8 cellular contexts compared by ENCODE assay signal in the genomic region with DNA sequence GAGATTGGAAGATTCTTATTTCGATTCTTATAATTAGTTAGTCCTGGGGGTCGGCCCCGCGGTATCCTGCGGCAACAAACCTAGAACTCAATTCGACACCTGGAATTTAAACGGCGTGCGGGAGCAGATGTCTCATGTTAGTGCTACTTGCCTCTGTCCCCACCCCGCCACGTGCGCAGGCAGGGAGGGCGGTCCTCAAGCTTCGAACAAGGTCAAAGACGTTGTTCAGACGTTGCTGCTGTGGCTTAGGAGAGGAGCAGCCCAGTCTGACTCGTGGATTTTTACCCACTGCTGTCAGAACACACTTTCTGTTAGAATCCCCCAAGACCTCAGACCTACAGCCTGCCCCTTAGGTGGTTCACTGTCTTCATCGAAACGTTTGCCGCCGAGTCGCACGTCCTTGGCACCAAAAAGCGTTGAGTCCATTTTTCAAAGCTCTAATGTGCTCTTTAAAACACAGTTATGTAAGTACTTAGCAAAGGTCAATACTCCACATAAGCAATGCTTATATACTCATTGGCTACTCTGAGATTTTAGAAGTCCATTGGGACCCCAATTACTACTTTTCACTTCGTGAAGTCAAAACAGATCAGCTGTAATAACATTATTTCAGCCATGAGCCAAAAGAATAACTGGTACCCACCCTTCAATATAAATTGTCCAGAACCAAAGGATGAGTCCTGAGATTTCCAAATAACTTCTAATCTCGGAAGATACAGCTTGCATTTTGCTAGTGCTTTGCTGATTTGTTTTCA. TPM values are rescaled to one million over a fixed set of nuclear protein-coding genes. Genes with fewer than 3 reads are reported as not detected.
DNase-seq lines count a peak whose midpoint lies in the region; ATAC-seq and TF ChIP-seq lines count a peak whose summit lies in the region.

No MANE protein-coding gene starts in this region.

- no peak overlapping the region for H3K23ac ChIP-seq in H9 (ENCODE audit: insufficient read length, low read depth, low read length)

- no peak overlapping the region for H2BK120ac ChIP-seq in H9 (ENCODE audit: low read depth, low read length, poor library complexity, severe bottlenecking)

- H3K79me2 ChIP-seq in H9 (ENCODE audit: insufficient read depth, low read length), result peaks cover 30% of the 10 kb centered on the region

- no peak overlapping the region for H4K8ac ChIP-seq in H9 (replicated peaks; ENCODE audit: insufficient read length, low read depth, low read length)

- H2AFZ ChIP-seq in H9 (ENCODE audit: low read length), result no peak overlapping the region

- TF ChIP-seq EP300 in sigmoid colon (IDR thresholded peaks at IDR 0.05), result no peak

- WGBS in H9 (ENCODE audit: extremely low coverage, insufficient read length, low lambda C conversion rate), result no CpG with 5 or more reads among the region's 26 CpGs
- 7% methylated on average over 26 of the region's 26 CpGs for WGBS in sigmoid colon, 2 donors

- no peaks in the 10 kb centered on the region for H3K27me3 Mint-ChIP-seq in activated T-cell treated with anti-CD3 and anti-CD28 coated beads, Interleukin-2, amount 50 U/mL, for 24 hours
- H3K27me3 Mint-ChIP-seq in H9 (ENCODE audit: low read depth), result no peaks in the 10 kb centered on the region
- H3K27me3 Mint-ChIP-seq in activated naive CD8-positive, alpha-beta T cell treated with anti-CD3 and anti-CD28 coated beads, Interleukin-2, amount 10 ng/mL, durations not matched to agents 7 days and 5 days, result no peaks in the 10 kb centered on the region

- H3K4me1 Mint-ChIP-seq in activated T-cell treated with anti-CD3 and anti-CD28 coated beads, Interleukin-2, amount 50 U/mL, for 24 hours (ENCODE audit: low read depth), result peaks cover 26% of the 10 kb centered on the region
- peaks cover 21 to 27% of the 10 kb centered on the region in 2 experiments for H3K4me1 Mint-ChIP-seq in H9
- peaks cover 26% of the 10 kb centered on the region for H3K4me1 Mint-ChIP-seq in activated naive CD8-positive, alpha-beta T cell treated with anti-CD3 and anti-CD28 coated beads, Interleukin-2, amount 10 ng/mL, durations not matched to agents 7 days and 5 days

- no peak overlapping the region for H4K91ac ChIP-seq in H9 (ENCODE audit: insufficient read length, low read depth, low read length)

- no peaks in the 10 kb centered on the region for H3K9me3 Mint-ChIP-seq in activated T-cell treated with anti-CD3 and anti-CD28 coated beads, Interleukin-2, amount 50 U/mL, for 24 hours
- H3K9me3 Mint-ChIP-seq in H9, result no peaks in the 10 kb centered on the region
- no peaks in the 10 kb centered on the region for H3K9me3 Mint-ChIP-seq in activated naive CD8-positive, alpha-beta T cell treated with anti-CD3 and anti-CD28 coated beads, Interleukin-2, amount 10 ng/mL, durations not matched to agents 7 days and 5 days

- H2BK12ac ChIP-seq in H9 (ENCODE audit: insufficient read length, low read depth, low read length), result no peak overlapping the region

- no peaks in the 10 kb centered on the region for H4K20me1 ChIP-seq in H9 (ENCODE audit: control insufficient read depth, insufficient read depth, insufficient read length)

- no peak for DNase-seq in activated T-cell treated with anti-CD3 and anti-CD28 coated beads, Interleukin-2, amount 50 U/mL, for 24 hours
- DNase-seq in activated T-cell treated with anti-CD3 and anti-CD28 coated beads, Interleukin-2, amount 50 U/mL, for 48 hours, result no peak
- no peak for DNase-seq in H9
- no peak for DNase-seq in LNCaP clone FGC (ENCODE audit: low read depth)
- no peak for DNase-seq in activated naive CD8-positive, alpha-beta T cell treated with anti-CD3 and anti-CD28 coated beads, Interleukin-2, amount 10 ng/mL, durations not matched to agents 7 days and 5 days
- peak; percentile 89 for DNase-seq in left ventricle myocardium superior
- no peak for DNase-seq in sigmoid colon
- DNase-seq in NCI-H2107 (lab: John Stamatoyannopoulos, UW), result no peak

- H3K79me1 ChIP-seq in H9 (ENCODE audit: insufficient read depth, low read depth, low read length, poor library complexity, severe bottlenecking), result no peaks in the 10 kb centered on the region

- H2AK5ac ChIP-seq in H9 (ENCODE audit: insufficient read length, low read length), result no peak overlapping the region

- peak overlapping the region; percentile 55 for H4K5ac ChIP-seq in H9 (ENCODE audit: insufficient read length, low read depth, low read length)

- ATAC-seq in activated naive CD8-positive, alpha-beta T cell treated with anti-CD3 and anti-CD28 coated beads, Interleukin-2, amount 10 ng/mL, durations not matched to agents 7 days and 5 days (ENCODE audit: low read depth), result peak; percentile 69
- peak; percentile 65 for ATAC-seq in left ventricle myocardium superior

- H3K4ac ChIP-seq in H9 (ENCODE audit: low read depth, low read length), result no peak overlapping the region; the same call in 1 of the 2 replicates

- H3K4me2 ChIP-seq in H9 (ENCODE audit: insufficient read depth, insufficient read length, low read length), result peak overlapping the region; percentile 73

- H3T11ph ChIP-seq in H9 (ENCODE audit: low read length), result no peak overlapping the region

- H3K36me3 Mint-ChIP-seq in activated T-cell treated with anti-CD3 and anti-CD28 coated beads, Interleukin-2, amount 50 U/mL, for 24 hours (ENCODE audit: low read depth), result peaks cover 47% of the 10 kb centered on the region
- H3K36me3 Mint-ChIP-seq in H9 (ENCODE audit: insufficient read depth in 1 of 3, low read depth in 3 of 3), result peaks cover 19 to 30% (median 28%) of the 10 kb centered on the region in 3 experiments
- H3K36me3 Mint-ChIP-seq in activated naive CD8-positive, alpha-beta T cell treated with anti-CD3 and anti-CD28 coated beads, Interleukin-2, amount 10 ng/mL, durations not matched to agents 7 days and 5 days, result peaks cover 25% of the 10 kb centered on the region

- H3K56ac ChIP-seq in H9 (ENCODE audit: insufficient read length, low read depth, low read length), result peak overlapping the region; percentile 1

- peak; percentile 82 to 85 for TF ChIP-seq POLR2A in sigmoid colon (IDR thresholded peaks at IDR 0.05)

- H3K27ac ChIP-seq in H9 (ENCODE audit: insufficient read length, low read depth, low read length) (peak overlapping the region; percentile 95), sigmoid colon (peak overlapping the region; percentile 99 to 100 (median 99))

- no peaks in the 10 kb centered on the region for H3K27me3 ChIP-seq in H9 (ENCODE audit: insufficient read depth, low read length)
- H3K27me3 ChIP-seq in sigmoid colon, result no peaks in the 10 kb centered on the region

- intact Hi-C loops in left ventricle myocardium superior (cut with micrococcal nuclease), result no loop called here
- intact Hi-C loops in sigmoid colon (cut with DNase I), result loop anchor here (1.0 to 5.0 kb wide), 2 partner anchors 53 to 1241 kb away; partner anchors contain the start of genes GMNN and TRIM38

- peak overlapping the region; percentile 98 for H3K14ac ChIP-seq in H9 (ENCODE audit: insufficient read depth, low read length)

- no peak overlapping the region for H2BK20ac ChIP-seq in H9 (ENCODE audit: low read depth, low read length, poor library complexity, severe bottlenecking)

- no peak overlapping the region for H2BK15ac ChIP-seq in H9 (ENCODE audit: low read depth, low read length)

- peak overlapping the region; percentile 93 for H3K9ac ChIP-seq in H9 (ENCODE audit: extremely low read depth, insufficient read length, low read length)

- no peaks in the 10 kb centered on the region for H3K36me3 ChIP-seq in sigmoid colon

- POLR2A ChIA-PET in activated naive CD8-positive, alpha-beta T cell treated with anti-CD3 and anti-CD28 coated beads, Interleukin-2, amount 10 ng/mL, durations not matched to agents 7 days and 5 days (lab: Charles Lee), result interaction anchor here (0.6 to 1.8 kb wide), 13 partner anchors 8 to 314 kb away, joined by 3 to 18 read pairs (median 4); partner anchors contain the start of genes ACOT13, GMNN and TDP2

- H3K4me3 Mint-ChIP-seq in activated T-cell treated with anti-CD3 and anti-CD28 coated beads, Interleukin-2, amount 50 U/mL, for 24 hours, result peak overlapping the region; percentile 98
- peak overlapping the region; percentile 96 to 99 for H3K4me3 Mint-ChIP-seq in H9
- H3K4me3 Mint-ChIP-seq in activated naive CD8-positive, alpha-beta T cell treated with anti-CD3 and anti-CD28 coated beads, Interleukin-2, amount 10 ng/mL, durations not matched to agents 7 days and 5 days, result peak overlapping the region; percentile 93

- H3K4me1 ChIP-seq in H9 (ENCODE audit: insufficient read depth, low read length), result no peaks in the 10 kb centered on the region
- H3K4me1 ChIP-seq in sigmoid colon, result peaks cover 0 to 38% (median 19%) of the 10 kb centered on the region in 4 donors

- H3K9me3 ChIP-seq in H9 (ENCODE audit: control insufficient read depth, low read depth, low read length) (no peaks in the 10 kb centered on the region), sigmoid colon (no peaks in the 10 kb centered on the region)

- peak overlapping the region; percentile 98 for H3K27ac Mint-ChIP-seq in activated T-cell treated with anti-CD3 and anti-CD28 coated beads, Interleukin-2, amount 50 U/mL, for 24 hours
- H3K27ac Mint-ChIP-seq in H9, result peak overlapping the region; percentile 99 to 100 (median 100)
- peak overlapping the region; percentile 100 for H3K27ac Mint-ChIP-seq in activated naive CD8-positive, alpha-beta T cell treated with anti-CD3 and anti-CD28 coated beads, Interleukin-2, amount 10 ng/mL, durations not matched to agents 7 days and 5 days

- TF ChIP-seq CTCF in H9 (conservative IDR thresholded peaks at IDR 0.05) (no peak), LNCaP clone FGC (IDR thresholded peaks at IDR 0.05; ENCODE audit: control insufficient read depth, extremely low read depth, insufficient read depth) (no peak), sigmoid colon (IDR thresholded peaks at IDR 0.05) (no peak)

- peak overlapping the region; percentile 27 for H2BK5ac ChIP-seq in H9 (ENCODE audit: insufficient read length, low read length)

- peak overlapping the region; percentile 95 for H3K18ac ChIP-seq in H9 (ENCODE audit: insufficient read length, low read depth, low read length)

- peaks cover 13% of the 10 kb centered on the region for H3K23me2 ChIP-seq in H9 (ENCODE audit: insufficient read length, low read depth, low read length, poor library complexity, severe bottlenecking)

- H3K4me3 ChIP-seq in LNCaP clone FGC (ENCODE audit: low read depth, low read length) (peak overlapping the region; percentile 98), sigmoid colon (peak overlapping the region; percentile 49 to 95 (median 90))

RNA-seq across cellular contexts. Expression of gene C6orf62, which starts 2.7 kb away (rescaled TPM):
- total RNA-seq in H9 (2021) (125 TPM in 2 replicates), left ventricle myocardium superior (41.4 TPM), sigmoid colon (10 to 100 TPM; 27.0 to 34.2 (median 32.3) TPM)
- total RNA-seq in activated naive CD8-positive, alpha-beta T cell treated with anti-CD3 and anti-CD28 coated beads, Interleukin-2, amount 10 ng/mL, durations not matched to agents 7 days and 5 days, result 100 to 1,000 TPM; 161 to 166 TPM
- polyA plus RNA-seq in sigmoid colon, result 10 to 100 TPM; 30.6 to 60.9 (median 37.9) TPM

RNA-seq across cellular contexts. Expression of gene GMNN, which starts 53.1 kb away (rescaled TPM):
- total RNA-seq in H9 (2021) (106 and 110 TPM in 2 replicates), left ventricle myocardium superior (8.3 TPM), sigmoid colon (1 to 10 TPM; 4.4 to 9.7 (median 8.2) TPM)
- total RNA-seq in activated naive CD8-positive, alpha-beta T cell treated with anti-CD3 and anti-CD28 coated beads, Interleukin-2, amount 10 ng/mL, durations not matched to agents 7 days and 5 days, result 10 to 100 TPM; 50.1 to 53.5 TPM
- polyA plus RNA-seq in sigmoid colon, result 10 to 100 TPM; 35.7 to 71.7 (median 52.9) TPM

RNA-seq across cellular contexts. Expression of gene ACOT13, which starts 54.8 kb away (rescaled TPM):
- total RNA-seq in H9 (2021) (38.0 and 40.4 TPM in 2 replicates), left ventricle myocardium superior (80.0 TPM), sigmoid colon (10 to 100 TPM in 1 of 4 donors, 1 to 10 TPM in 3; 5.3 to 11.8 (median 9.2) TPM)
- 10 to 100 TPM; 16.6 to 20.6 TPM for total RNA-seq in activated naive CD8-positive, alpha-beta T cell treated with anti-CD3 and anti-CD28 coated beads, Interleukin-2, amount 10 ng/mL, durations not matched to agents 7 days and 5 days
- polyA plus RNA-seq in sigmoid colon, result 10 to 100 TPM; 23.0 to 48.6 (median 48.1) TPM

RNA-seq across cellular contexts. Expression of gene TDP2, which starts 54.9 kb away (rescaled TPM):
- total RNA-seq in H9 (2021) (54.7 and 55.6 TPM in 2 replicates), left ventricle myocardium superior (24.3 TPM), sigmoid colon (10 to 100 TPM; 30.4 to 67.6 (median 48.2) TPM)
- total RNA-seq in activated naive CD8-positive, alpha-beta T cell treated with anti-CD3 and anti-CD28 coated beads, Interleukin-2, amount 10 ng/mL, durations not matched to agents 7 days and 5 days, result 10 to 100 TPM; 48.9 to 54.5 TPM
- polyA plus RNA-seq in sigmoid colon, result 100 to 1,000 TPM; 125 to 543 (median 421) TPM
